Comparison of ENCODE assay signal across 1 cellular context in genomic region chrX:103615781-103616180, GRCh38.
TF ChIP-seq lines count a peak whose summit lies in the region.

No MANE protein-coding gene starts in this region.

TF ChIP-seq in A549, 52 proteins besides CTCF, POLR2A, EP300 and RAD21 (continued from another document):
- TF ChIP-seq CHD4 (IDR thresholded peaks at IDR 0.05; ENCODE audit: borderline replicate concordance), result no peak
- TF ChIP-seq USF2 (IDR thresholded peaks at IDR 0.05), result no peak
- no peak for TF ChIP-seq ZC3H11A (IDR thresholded peaks at IDR 0.05)
- TF ChIP-seq FOSB (CRISPR knock-in tag; IDR thresholded peaks at IDR 0.05), result no peak
- TF ChIP-seq HMGXB4 (CRISPR knock-in tag; IDR thresholded peaks at IDR 0.05; ENCODE audit: borderline replicate concordance), result no peak
